Comparison of ENCODE assay signal across 8 cellular contexts in genomic region chr11:319465-320273, GRCh38. TPM values are rescaled to one million over a fixed set of nuclear protein-coding genes. Genes with fewer than 3 reads are reported as not detected.
DNase-seq lines count a peak whose midpoint lies in the region; ATAC-seq and TF ChIP-seq lines count a peak whose summit lies in the region.
"Not testable (repeated sequence)": the region's sequence is repeated elsewhere in the genome, so short reads cannot be mapped to it uniquely, and the experiment has no call there.
"Had no signal": no experiment of that assay in that cellular context is flagged by ENCODE, and none has a peak within 500 bp of the region (broad histone marks: within the 10 kb centered on the region; RNA-seq: fewer than 3 reads in every experiment).

No MANE protein-coding gene starts in this region.

- not testable (repeated sequence) for H3K27me3 Mint-ChIP-seq in CD8-positive, alpha-beta memory T cell; stimulated activated memory B cell treated with anti-CD40 and anti-IgM and Interleukin-4, amounts not matched to agents 10 μg/mL and 1 μg/mL and 100 μg/mL, for 72 hours

- not testable (repeated sequence) for H3K9me3 Mint-ChIP-seq in CD8-positive, alpha-beta memory T cell; stimulated activated memory B cell treated with anti-CD40 and anti-IgM and Interleukin-4, amounts not matched to agents 10 μg/mL and 1 μg/mL and 100 μg/mL, for 72 hours

- H3K9me3 ChIP-seq in CD8-positive, alpha-beta memory T cell (ENCODE audit: low read length); mucosa of descending colon: not testable (repeated sequence)

- not testable (repeated sequence) for DNase-seq in CD8-positive, alpha-beta memory T cell
- DNase-seq in RKO (ENCODE audit: low spot score) (peak; percentile 34), foreskin fibroblast (peak in 1 of 2 donors; percentile 56), mucosa of descending colon (peak in 2 of 3 donors; percentile 22 to 62)

- not testable (repeated sequence) for H3K36me3 ChIP-seq in CD8-positive, alpha-beta memory T cell (ENCODE audit: insufficient read depth, low read length); mucosa of descending colon (ENCODE audit: low read depth)

- not testable (repeated sequence) for TF ChIP-seq CTCF in foreskin fibroblast (IDR thresholded peaks at IDR 0.05; ENCODE audit: low read depth, low read length); mucosa of descending colon (IDR thresholded peaks at IDR 0.05)

- H3K27ac ChIP-seq in CD8-positive, alpha-beta memory T cell (ENCODE audit: low read depth, low read length) = not testable (repeated sequence)
- peak overlapping the region; percentile 84 for H3K27ac ChIP-seq in angular gyrus (ENCODE audit: low read depth, low read length)

- CTCF ChIA-PET in CD8-positive, alpha-beta memory T cell (lab: Charles Lee) = interaction anchor here (0.7 to 1.2 kb wide), 2 partner anchors 10 to 38 kb away, joined by 3 read pairs; no protein-coding TSS in a partner anchor

- H3K4me3 ChIP-seq in CD8-positive, alpha-beta memory T cell (ENCODE audit: low read length) = peak overlapping the region; percentile 16
- peak overlapping the region; percentile 67 to 79 for H3K4me3 ChIP-seq in foreskin fibroblast (ENCODE audit: low read depth in 1 of 2, low read length in 2 of 2)
- not testable (repeated sequence) for H3K4me3 ChIP-seq in mucosa of descending colon

- peak overlapping the region; percentile 84 to 98 (median 95) for H3K27ac Mint-ChIP-seq in CD8-positive, alpha-beta memory T cell
- H3K27ac Mint-ChIP-seq in stimulated activated memory B cell treated with anti-CD40 and anti-IgM and Interleukin-4, amounts not matched to agents 10 μg/mL and 1 μg/mL and 100 μg/mL, for 72 hours = not testable (repeated sequence)

- intact Hi-C loops in mucosa of descending colon (cut with DNase I, micrococcal nuclease) = not testable (repeated sequence)

- H3K4me3 Mint-ChIP-seq in CD8-positive, alpha-beta memory T cell = peak overlapping the region; percentile 82 to 94 (median 89)
- H3K4me3 Mint-ChIP-seq in stimulated activated memory B cell treated with anti-CD40 and anti-IgM and Interleukin-4, amounts not matched to agents 10 μg/mL and 1 μg/mL and 100 μg/mL, for 72 hours = peak overlapping the region; percentile 57

- H3K4me1 ChIP-seq in CD8-positive, alpha-beta memory T cell (ENCODE audit: insufficient read depth, low read length) = peaks cover 26% of the 10 kb centered on the region
- peaks cover 19% of the 10 kb centered on the region for H3K4me1 ChIP-seq in mucosa of descending colon (ENCODE audit: low read depth)

- peaks cover 5 to 15% (median 9%) of the 10 kb centered on the region in 3 donors for H3K36me3 Mint-ChIP-seq in CD8-positive, alpha-beta memory T cell
- H3K36me3 Mint-ChIP-seq in stimulated activated memory B cell treated with anti-CD40 and anti-IgM and Interleukin-4, amounts not matched to agents 10 μg/mL and 1 μg/mL and 100 μg/mL, for 72 hours = not testable (repeated sequence)

- peaks cover 27 to 47% (median 37%) of the 10 kb centered on the region in 3 donors for H3K4me1 Mint-ChIP-seq in CD8-positive, alpha-beta memory T cell
- H3K4me1 Mint-ChIP-seq in stimulated activated memory B cell treated with anti-CD40 and anti-IgM and Interleukin-4, amounts not matched to agents 10 μg/mL and 1 μg/mL and 100 μg/mL, for 72 hours = peaks cover 40% of the 10 kb centered on the region

- ATAC-seq in mucosa of descending colon = peak; percentile 32
- not testable (repeated sequence) for ATAC-seq in stimulated activated memory B cell treated with anti-CD40 and anti-IgM and Interleukin-4, amounts not matched to agents 10 μg/mL and 1 μg/mL and 100 μg/mL, for 72 hours

- H3K27me3 ChIP-seq in CD8-positive, alpha-beta memory T cell (ENCODE audit: insufficient read depth, low read length, poor library complexity, severe bottlenecking) = not testable (repeated sequence)

- POLR2A ChIA-PET in CD8-positive, alpha-beta memory T cell (lab: Charles Lee) = interaction anchor here (1.1 kb wide), 1 partner anchor 10 kb away, joined by 4 read pairs; no protein-coding TSS in a partner anchor

RNA-seq across cellular contexts. Expression of gene IFITM3, which starts 1.0 kb away (rescaled TPM):
- total RNA-seq in CD8-positive, alpha-beta memory T cell = 10 to 100 TPM; 20.6 to 21.0 TPM
- polyA plus RNA-seq in CD8-positive, alpha-beta memory T cell = 12.0 TPM
- 100 to 1,000 TPM in 2 of 3 donors, 10 to 100 TPM in 1; 76.1 to 410 (median 353) TPM for total RNA-seq in mucosa of descending colon

RNA-seq across cellular contexts. Expression of gene IFITM1, which starts 5.8 kb away (rescaled TPM):
- 10 to 100 TPM; 70.7 to 75.9 TPM for total RNA-seq in CD8-positive, alpha-beta memory T cell
- 2,153 TPM for polyA plus RNA-seq in CD8-positive, alpha-beta memory T cell
- 100 to 1,000 TPM in 1 of 3 donors, 10 to 100 TPM in 2; 80.2 to 182 (median 87.3) TPM for total RNA-seq in mucosa of descending colon

RNA-seq across cellular contexts. Expression of gene IFITM2, which starts 12.1 kb away (rescaled TPM):
- total RNA-seq in CD8-positive, alpha-beta memory T cell = 100 to 1,000 TPM; 132 to 142 TPM
- 3,074 TPM for polyA plus RNA-seq in CD8-positive, alpha-beta memory T cell
- total RNA-seq in mucosa of descending colon = 100 to 1,000 TPM in 2 of 3 donors, 10 to 100 TPM in 1; 57.2 to 254 (median 111) TPM

RNA-seq across cellular contexts. Expression of gene IFITM5, which starts 20.3 kb away (rescaled TPM):
- not detected for total RNA-seq in CD8-positive, alpha-beta memory T cell
- not detected for polyA plus RNA-seq in CD8-positive, alpha-beta memory T cell
- not detected for total RNA-seq in mucosa of descending colon
- total RNA-seq: cardiac septum, lung microvascular endothelial cell had no signal

RNA-seq across cellular contexts. Expression of gene PGGHG, which starts 30.7 kb away (rescaled TPM):
- total RNA-seq in CD8-positive, alpha-beta memory T cell = 10 to 100 TPM; 81.0 to 81.2 TPM
- polyA plus RNA-seq in CD8-positive, alpha-beta memory T cell = 9.8 TPM
- 10 to 100 TPM; 21.2 to 37.1 (median 29.7) TPM for total RNA-seq in mucosa of descending colon
